Comparison of ENCODE assay signal across 11 cellular contexts in the genomic region with DNA sequence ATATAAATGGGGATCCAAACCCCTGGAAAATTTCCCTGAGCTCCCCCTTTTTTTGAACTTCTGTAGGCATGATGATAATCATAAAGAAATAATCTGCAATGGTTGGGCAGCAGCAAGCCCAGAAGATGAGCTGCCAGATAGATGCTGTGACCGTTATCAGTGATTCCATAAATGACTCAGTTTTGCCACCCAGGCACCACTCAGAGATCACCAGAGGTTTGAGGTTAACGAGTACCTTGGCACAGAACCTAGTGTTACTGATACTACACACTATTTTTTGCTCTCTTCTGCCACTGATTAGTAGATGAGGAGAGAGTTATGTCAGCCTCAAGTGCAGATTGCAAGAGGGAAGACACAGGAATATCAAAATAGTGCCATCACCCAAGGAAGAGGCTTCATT.
DNase-seq lines count a peak whose midpoint lies in the region; ATAC-seq lines count a peak whose summit lies in the region.
"Had no signal": no experiment of that assay in that cellular context is flagged by ENCODE, and none has a peak within 500 bp of the region (broad histone marks: within the 10 kb centered on the region; RNA-seq: fewer than 3 reads in every experiment).

No MANE protein-coding gene starts in this region.

- peaks cover 6% of the 10 kb centered on the region for H3K36me3 Mint-ChIP-seq in T-helper 17 cell (ENCODE audit: low read depth)
- H3K36me3 Mint-ChIP-seq in activated naive CD8-positive, alpha-beta T cell treated with anti-CD3 and anti-CD28 coated beads, Interleukin-2, amount 10 ng/mL, durations not matched to agents 7 days and 5 days = peaks cover 2% of the 10 kb centered on the region

- ATAC-seq in activated CD4-positive, CD25-positive, alpha-beta regulatory T cell treated with anti-CD3 and anti-CD28 coated beads, Interleukin-2, amount 50 U/mL, for 24 hours = peak; percentile 74 to 77
- ATAC-seq in T-helper 17 cell = no peak
- ATAC-seq in activated naive CD8-positive, alpha-beta T cell treated with anti-CD3 and anti-CD28 coated beads, Interleukin-2, amount 10 ng/mL, durations not matched to agents 7 days and 5 days (ENCODE audit: low read depth) = peak; percentile 36
- no peak for ATAC-seq in HG02840 (IDR thresholded peaks at IDR 0.05; ENCODE audit: low FRiP score, unreplicated experiment)

- no peak overlapping the region for H3K4me3 Mint-ChIP-seq in T-helper 17 cell
- H3K4me3 Mint-ChIP-seq in activated naive CD8-positive, alpha-beta T cell treated with anti-CD3 and anti-CD28 coated beads, Interleukin-2, amount 10 ng/mL, durations not matched to agents 7 days and 5 days = no peak overlapping the region

- H3K27ac Mint-ChIP-seq in T-helper 17 cell = peak overlapping the region; percentile 41
- no peak overlapping the region for H3K27ac Mint-ChIP-seq in activated naive CD8-positive, alpha-beta T cell treated with anti-CD3 and anti-CD28 coated beads, Interleukin-2, amount 10 ng/mL, durations not matched to agents 7 days and 5 days

- no peaks in the 10 kb centered on the region for H3K27me3 Mint-ChIP-seq in T-helper 17 cell
- no peaks in the 10 kb centered on the region for H3K27me3 Mint-ChIP-seq in activated naive CD8-positive, alpha-beta T cell treated with anti-CD3 and anti-CD28 coated beads, Interleukin-2, amount 10 ng/mL, durations not matched to agents 7 days and 5 days

- H3K9me3 ChIP-seq in T-helper 17 cell (ENCODE audit: control insufficient read depth, low read length, poor library complexity, severe bottlenecking) = no peaks in the 10 kb centered on the region

- H3K9me3 Mint-ChIP-seq in activated naive CD8-positive, alpha-beta T cell treated with anti-CD3 and anti-CD28 coated beads, Interleukin-2, amount 10 ng/mL, durations not matched to agents 7 days and 5 days = no peaks in the 10 kb centered on the region

- no peak for DNase-seq in activated CD4-positive, CD25-positive, alpha-beta regulatory T cell treated with anti-CD3 and anti-CD28 coated beads, Interleukin-2, amount 50 U/mL, for 72 hours
- DNase-seq in T-helper 17 cell (no peak), anterior cingulate cortex (lab: John Stamatoyannopoulos, UW) (no peak), NCI-H524 (lab: John Stamatoyannopoulos, UW) (no peak)
- DNase-seq in activated naive CD8-positive, alpha-beta T cell treated with anti-CD3 and anti-CD28 coated beads, Interleukin-2, amount 10 ng/mL, durations not matched to agents 7 days and 5 days = no peak
- DNase-seq in stimulated activated CD8-positive, alpha-beta memory T cell treated with anti-CD3 and anti-CD28 coated beads, Interleukin-7, amount 100 ng/mL, for 48 hours (ENCODE audit: extremely low read depth in 1 of 2, low read depth in 1 of 2) = peak; percentile 27 to 55
- DNase-seq: 8988T, midbrain, NCI-H187 had no signal

- POLR2A ChIA-PET in activated naive CD8-positive, alpha-beta T cell treated with anti-CD3 and anti-CD28 coated beads, Interleukin-2, amount 10 ng/mL, durations not matched to agents 7 days and 5 days (lab: Charles Lee) = no interaction called here

- H3K4me1 Mint-ChIP-seq in T-helper 17 cell = peaks cover 5% of the 10 kb centered on the region
- peaks cover 17% of the 10 kb centered on the region for H3K4me1 Mint-ChIP-seq in activated naive CD8-positive, alpha-beta T cell treated with anti-CD3 and anti-CD28 coated beads, Interleukin-2, amount 10 ng/mL, durations not matched to agents 7 days and 5 days

Comparison
In these comparisons a context has a peak if more than half of its experiments do, and no peak if none do; other contexts are left out.
1. ATAC-seq: peak in activated CD4-positive, CD25-positive, alpha-beta regulatory T cell treated with anti-CD3 and anti-CD28 coated beads, Interleukin-2, amount 50 U/mL, for 24 hours (2 of 2) and activated naive CD8-positive, alpha-beta T cell treated with anti-CD3 and anti-CD28 coated beads, Interleukin-2, amount 10 ng/mL, durations not matched to agents 7 days and 5 days (single experiment); none in T-helper 17 cell (single experiment) and HG02840 (single experiment).
2. DNase-seq: peak in stimulated activated CD8-positive, alpha-beta memory T cell treated with anti-CD3 and anti-CD28 coated beads, Interleukin-7, amount 100 ng/mL, for 48 hours (2 of 2); none in activated CD4-positive, CD25-positive, alpha-beta regulatory T cell treated with anti-CD3 and anti-CD28 coated beads, Interleukin-2, amount 50 U/mL, for 72 hours (single experiment), T-helper 17 cell (0 of 3), activated naive CD8-positive, alpha-beta T cell treated with anti-CD3 and anti-CD28 coated beads, Interleukin-2, amount 10 ng/mL, durations not matched to agents 7 days and 5 days (single experiment), anterior cingulate cortex (0 of 58) and NCI-H524 (0 of 2).